Comparison of ENCODE assay signal across 19 cellular contexts in the genomic region with DNA sequence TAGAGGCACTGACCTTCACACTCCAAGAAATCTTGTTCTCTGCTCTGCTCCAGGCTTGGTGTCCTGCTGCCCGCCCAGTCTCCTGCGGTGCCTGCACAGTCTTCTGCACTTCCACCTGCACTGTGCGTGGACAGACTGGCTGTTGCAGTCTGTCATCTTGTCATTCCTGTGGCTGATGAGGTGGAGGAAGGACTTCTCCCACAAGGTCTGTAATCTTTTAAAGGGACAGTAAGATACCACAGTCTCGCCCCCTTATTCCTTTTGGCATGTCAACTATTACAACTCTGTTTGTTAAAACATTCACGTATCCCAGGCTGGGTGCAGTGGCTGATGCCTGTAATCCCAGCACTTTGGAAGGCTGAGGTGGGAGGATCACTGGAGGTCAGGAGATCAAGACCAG.
"Had no signal": no experiment of that assay in that cellular context is flagged by ENCODE, and none has a peak within 500 bp of the region (broad histone marks: within the 10 kb centered on the region; RNA-seq: fewer than 3 reads in every experiment).

No MANE protein-coding gene starts in this region.

- H3K27ac ChIP-seq: colonic mucosa, left ventricle myocardium inferior, prostate gland, stomach had no signal

- H3K36me3 ChIP-seq: colonic mucosa, left ventricle myocardium inferior, prostate gland, stomach had no signal

- H3K4me1 ChIP-seq: colonic mucosa, left ventricle myocardium inferior, prostate gland, stomach had no signal

- DNase-seq: activated CD4-positive, alpha-beta T cell treated with anti-CD3 and anti-CD28 coated beads, Interleukin-2, amount 10 ng/mL, durations not matched to agents 24 days and 14 days; activated CD8-positive, alpha-beta T cell treated with anti-CD3 and anti-CD28 coated beads for 36 hours; activated naive CD4-positive, alpha-beta T cell treated with anti-CD3 and anti-CD28 coated beads for 36 hours; activated T-cell treated with anti-CD3 and anti-CD28 coated beads, Interleukin-2, amount 50 U/mL, for 1 hour; central memory CD4-positive, alpha-beta T cell; colonic mucosa; erythroblast; left ventricle myocardium inferior; mammary epithelial cell; right cardiac atrium; small intestine; stimulated activated CD4-positive, alpha-beta T cell treated with anti-CD3 and anti-CD28 coated beads, Interleukin-15, amount 100 ng/mL, for 24 hours; stimulated activated CD4-positive, alpha-beta T cell treated with anti-CD3 and anti-CD28 coated beads, Interleukin-4, amount 100 ng/mL, for 1 hour; stomach; trophoblast cell had no signal

- H3K4me3 ChIP-seq: colonic mucosa, left ventricle myocardium inferior, prostate gland, stomach had no signal

- ATAC-seq: activated CD8-positive, alpha-beta T cell treated with anti-CD3 and anti-CD28 coated beads for 36 hours; right cardiac atrium had no signal

- FAIRE-seq: endometrium, frontal cortex, keratinocyte, small intestine had no signal

- H3K27me3 ChIP-seq: colonic mucosa had no signal

- H3K9me3 ChIP-seq: colonic mucosa, left ventricle myocardium inferior, prostate gland, stomach had no signal
